In genomic region chr14:30957813-30958370, GRCh38 we compare ENCODE assay signal across 14 cellular contexts.
DNase-seq lines count a peak whose midpoint lies in the region; ATAC-seq and TF ChIP-seq lines count a peak whose summit lies in the region.
"Had no signal": no experiment of that assay in that cellular context is flagged by ENCODE, and none has a peak within 500 bp of the region (broad histone marks: within the 10 kb centered on the region; RNA-seq: fewer than 3 reads in every experiment).

No MANE protein-coding gene starts in this region.

- H3K27ac Mint-ChIP-seq in endodermal cell: peak overlapping the region; percentile 5
- no peak overlapping the region for H3K27ac Mint-ChIP-seq in activated naive CD4-positive, alpha-beta T cell treated with anti-CD3 and anti-CD28 coated beads, Interleukin-2, amount 10 ng/mL, durations not matched to agents 7 days and 5 days
- H3K27ac Mint-ChIP-seq: activated CD8-positive, alpha-beta memory T cell treated with anti-CD3 and anti-CD28 coated beads, Interleukin-2, amount 10 ng/mL, durations not matched to agents 7 days and 5 days; B cell; HFFc6; type B pancreatic cell had no signal

- WGBS in endodermal cell (ENCODE audit: insufficient coverage in 1 of 2, insufficient read length in 1 of 2), 2 experiments: 92 to 97% methylated on average over 3 to 5 of the region's 5 CpGs

- DNase-seq in ACHN (peak; percentile 53), endodermal cell (no peak), NCI-H1105 (lab: John Stamatoyannopoulos, UW) (no peak), NCI-H526 (lab: John Stamatoyannopoulos, UW) (no peak), AG08396 (ENCODE audit: low spot score) (no peak)
- DNase-seq in activated naive CD4-positive, alpha-beta T cell treated with anti-CD3 and anti-CD28 coated beads, Interleukin-2, amount 10 ng/mL, durations not matched to agents 7 days and 5 days: no peak
- DNase-seq: activated CD8-positive, alpha-beta memory T cell treated with anti-CD3 and anti-CD28 coated beads, Interleukin-2, amount 10 ng/mL, durations not matched to agents 7 days and 5 days; HFFc6; naive thymus-derived CD8-positive, alpha-beta T cell; NCI-H1694 treated with DMSO at 0.1 percent for 48 hours had no signal

- no peak overlapping the region for H3K9ac ChIP-seq in endodermal cell (ENCODE audit: extremely low read depth, low read length, poor library complexity, severe bottlenecking)

- peaks cover 13% of the 10 kb centered on the region for H3K4me1 Mint-ChIP-seq in endodermal cell
- peaks cover 3% of the 10 kb centered on the region for H3K4me1 Mint-ChIP-seq in activated naive CD4-positive, alpha-beta T cell treated with anti-CD3 and anti-CD28 coated beads, Interleukin-2, amount 10 ng/mL, durations not matched to agents 7 days and 5 days

- ATAC-seq in GM19025 (IDR thresholded peaks at IDR 0.05; ENCODE audit: low read depth, unreplicated experiment) (peak; percentile 80), HG03135 (IDR thresholded peaks at IDR 0.05; ENCODE audit: unreplicated experiment) (peak; percentile 66)
- ATAC-seq: activated CD8-positive, alpha-beta memory T cell treated with anti-CD3 and anti-CD28 coated beads, Interleukin-2, amount 10 ng/mL, durations not matched to agents 7 days and 5 days; naive thymus-derived CD8-positive, alpha-beta T cell had no signal

- in situ Hi-C loops in ACHN (cut with HindIII; ENCODE audit: low pct_ligation_motif_present, low pct_unique_long_range_greater_than_20kb, low sequenced_read_pairs): no loop called here

- CTCF ChIA-PET in activated naive CD4-positive, alpha-beta T cell treated with anti-CD3 and anti-CD28 coated beads, Interleukin-2, amount 10 ng/mL, durations not matched to agents 7 days and 5 days (lab: Charles Lee): interaction anchor here (1.1 kb wide), 1 partner anchor 17 kb away, joined by 3 read pairs; no protein-coding TSS in a partner anchor

- no peak for TF ChIP-seq CTCF in endodermal cell (conservative IDR thresholded peaks at IDR 0.05)

- no peaks in the 10 kb centered on the region for H3K27me3 Mint-ChIP-seq in endodermal cell (ENCODE audit: insufficient read depth)
- H3K27me3 Mint-ChIP-seq in activated naive CD4-positive, alpha-beta T cell treated with anti-CD3 and anti-CD28 coated beads, Interleukin-2, amount 10 ng/mL, durations not matched to agents 7 days and 5 days: no peaks in the 10 kb centered on the region
- H3K27me3 Mint-ChIP-seq: activated CD8-positive, alpha-beta memory T cell treated with anti-CD3 and anti-CD28 coated beads, Interleukin-2, amount 10 ng/mL, durations not matched to agents 7 days and 5 days; B cell; naive thymus-derived CD8-positive, alpha-beta T cell; type B pancreatic cell had no signal

- H3K36me3 ChIP-seq in endodermal cell (ENCODE audit: control insufficient read depth, insufficient read depth, low read length): peaks cover 62% of the 10 kb centered on the region

- H3K9me3 Mint-ChIP-seq in endodermal cell: no peaks in the 10 kb centered on the region
- H3K9me3 Mint-ChIP-seq in activated naive CD4-positive, alpha-beta T cell treated with anti-CD3 and anti-CD28 coated beads, Interleukin-2, amount 10 ng/mL, durations not matched to agents 7 days and 5 days: no peaks in the 10 kb centered on the region
- H3K9me3 Mint-ChIP-seq: HFFc6; naive thymus-derived CD8-positive, alpha-beta T cell; type B pancreatic cell had no signal

- no peak overlapping the region for H3K27ac ChIP-seq in endodermal cell (ENCODE audit: low read depth, low read length)

- H3K27me3 ChIP-seq in endodermal cell (ENCODE audit: control insufficient read depth, insufficient read depth, low read length, poor library complexity, severe bottlenecking): no peaks in the 10 kb centered on the region

- H3K36me3 Mint-ChIP-seq in endodermal cell (ENCODE audit: low read depth): peaks cover 27% of the 10 kb centered on the region
- H3K36me3 Mint-ChIP-seq in activated naive CD4-positive, alpha-beta T cell treated with anti-CD3 and anti-CD28 coated beads, Interleukin-2, amount 10 ng/mL, durations not matched to agents 7 days and 5 days: peaks cover 16% of the 10 kb centered on the region

- H3K4me1 ChIP-seq in endodermal cell (ENCODE audit: control insufficient read depth, insufficient read depth, low read length): no peaks in the 10 kb centered on the region

- no peaks in the 10 kb centered on the region for H3K9me3 ChIP-seq in endodermal cell (ENCODE audit: control insufficient read depth, low read length)

- H3K4me3 ChIP-seq in endodermal cell (ENCODE audit: low read length): no peak overlapping the region

- no peak overlapping the region for H3K4me3 Mint-ChIP-seq in endodermal cell
- no peak overlapping the region for H3K4me3 Mint-ChIP-seq in activated naive CD4-positive, alpha-beta T cell treated with anti-CD3 and anti-CD28 coated beads, Interleukin-2, amount 10 ng/mL, durations not matched to agents 7 days and 5 days
- H3K4me3 Mint-ChIP-seq: activated CD8-positive, alpha-beta memory T cell treated with anti-CD3 and anti-CD28 coated beads, Interleukin-2, amount 10 ng/mL, durations not matched to agents 7 days and 5 days; HFFc6; naive thymus-derived CD8-positive, alpha-beta T cell; type B pancreatic cell had no signal
